Comparison of ENCODE assay signal across 12 cellular contexts in genomic region chr14:98513558-98513957, GRCh38.
DNase-seq lines count a peak whose midpoint lies in the region; ATAC-seq and TF ChIP-seq lines count a peak whose summit lies in the region.
"Had no signal": no experiment of that assay in that cellular context is flagged by ENCODE, and none has a peak within 500 bp of the region (broad histone marks: within the 10 kb centered on the region; RNA-seq: fewer than 3 reads in every experiment).

No MANE protein-coding gene starts in this region.

- no peak for DNase-seq in activated naive CD8-positive, alpha-beta T cell treated with anti-CD3 and anti-CD28 coated beads for 36 hours
- DNase-seq in T-helper 17 cell = no peak
- peak; percentile 66 for DNase-seq in esophagus muscularis mucosa (ENCODE audit: extremely low spot score)
- DNase-seq in activated CD4-positive, alpha-beta T cell treated with anti-CD3 and anti-CD28 coated beads, Interleukin-2, amount 10 ng/mL, durations not matched to agents 24 days and 14 days = no peak
- no peak for DNase-seq in head of caudate nucleus
- DNase-seq: C1 segment of cervical spinal cord, DMS79, H9 had no signal

- WGBS in esophagus muscularis mucosa = 59% methylated on average over 3 of the region's 3 CpGs

- H3K36me3 ChIP-seq in esophagus muscularis mucosa = no peaks in the 10 kb centered on the region

- H3K36me3 Mint-ChIP-seq in activated naive CD8-positive, alpha-beta T cell = peaks cover 4% of the 10 kb centered on the region
- H3K36me3 Mint-ChIP-seq in activated naive CD8-positive, alpha-beta T cell treated with anti-CD3 and anti-CD28 coated beads for 36 hours = peaks cover 7% of the 10 kb centered on the region
- H3K36me3 Mint-ChIP-seq in T-helper 17 cell (ENCODE audit: low read depth) = no peaks in the 10 kb centered on the region
- peaks cover 3% of the 10 kb centered on the region for H3K36me3 Mint-ChIP-seq in activated CD4-positive, alpha-beta T cell treated with anti-CD3 and anti-CD28 coated beads, Interleukin-2, amount 10 ng/mL, durations not matched to agents 24 days and 14 days (ENCODE audit: low read depth)

- no peak for TF ChIP-seq CTCF in esophagus muscularis mucosa (IDR thresholded peaks at IDR 0.05)

- TF ChIP-seq EP300 in esophagus muscularis mucosa (IDR thresholded peaks at IDR 0.05) = no peak

- peaks cover 10% of the 10 kb centered on the region for H3K9me3 Mint-ChIP-seq in activated naive CD8-positive, alpha-beta T cell (ENCODE audit: low read depth)
- peaks cover 4% of the 10 kb centered on the region for H3K9me3 Mint-ChIP-seq in activated naive CD8-positive, alpha-beta T cell treated with anti-CD3 and anti-CD28 coated beads for 36 hours
- peaks cover 4% of the 10 kb centered on the region for H3K9me3 Mint-ChIP-seq in activated CD4-positive, alpha-beta T cell treated with anti-CD3 and anti-CD28 coated beads, Interleukin-2, amount 10 ng/mL, durations not matched to agents 24 days and 14 days
- H3K9me3 Mint-ChIP-seq: GM23338, H9 had no signal

- H3K27ac ChIP-seq in esophagus muscularis mucosa (replicated peaks in 1 of 4) = no peak overlapping the region

- no peak overlapping the region for H3K4me3 Mint-ChIP-seq in activated naive CD8-positive, alpha-beta T cell
- no peak overlapping the region for H3K4me3 Mint-ChIP-seq in activated naive CD8-positive, alpha-beta T cell treated with anti-CD3 and anti-CD28 coated beads for 36 hours
- H3K4me3 Mint-ChIP-seq in T-helper 17 cell = no peak overlapping the region
- H3K4me3 Mint-ChIP-seq in activated CD4-positive, alpha-beta T cell treated with anti-CD3 and anti-CD28 coated beads, Interleukin-2, amount 10 ng/mL, durations not matched to agents 24 days and 14 days = no peak overlapping the region
- H3K4me3 Mint-ChIP-seq: B cell, GM23338, H9 had no signal

- no peak for TF ChIP-seq POLR2A in esophagus muscularis mucosa (IDR thresholded peaks at IDR 0.05; ENCODE audit: low read depth)

- no peaks in the 10 kb centered on the region for H3K27me3 Mint-ChIP-seq in activated naive CD8-positive, alpha-beta T cell
- no peaks in the 10 kb centered on the region for H3K27me3 Mint-ChIP-seq in activated naive CD8-positive, alpha-beta T cell treated with anti-CD3 and anti-CD28 coated beads for 36 hours
- no peaks in the 10 kb centered on the region for H3K27me3 Mint-ChIP-seq in T-helper 17 cell
- H3K27me3 Mint-ChIP-seq in activated CD4-positive, alpha-beta T cell treated with anti-CD3 and anti-CD28 coated beads, Interleukin-2, amount 10 ng/mL, durations not matched to agents 24 days and 14 days = peaks cover 2% of the 10 kb centered on the region
- H3K27me3 Mint-ChIP-seq: B cell had no signal

- peaks cover 2% of the 10 kb centered on the region for H3K9me3 ChIP-seq in T-helper 17 cell (ENCODE audit: control insufficient read depth, low read length, poor library complexity, severe bottlenecking)
- H3K9me3 ChIP-seq in esophagus muscularis mucosa = no peaks in the 10 kb centered on the region

- intact Hi-C loops in esophagus muscularis mucosa (cut with DNase I) (no loop called here), head of caudate nucleus (cut with DNase I) (no loop called here)
- intact Hi-C loops in activated CD4-positive, alpha-beta T cell treated with anti-CD3 and anti-CD28 coated beads, Interleukin-2, amount 10 ng/mL, durations not matched to agents 24 days and 14 days (cut with micrococcal nuclease) = no loop called here

- no peak for ATAC-seq in T-helper 17 cell
- ATAC-seq in HG03159 (IDR thresholded peaks at IDR 0.05; ENCODE audit: unreplicated experiment) = no peak

- H3K27ac Mint-ChIP-seq in activated naive CD8-positive, alpha-beta T cell = peak overlapping the region; percentile 11
- H3K27ac Mint-ChIP-seq in activated naive CD8-positive, alpha-beta T cell treated with anti-CD3 and anti-CD28 coated beads for 36 hours = no peak overlapping the region
- H3K27ac Mint-ChIP-seq in T-helper 17 cell = peak overlapping the region; percentile 16
- H3K27ac Mint-ChIP-seq in activated CD4-positive, alpha-beta T cell treated with anti-CD3 and anti-CD28 coated beads, Interleukin-2, amount 10 ng/mL, durations not matched to agents 24 days and 14 days = no peak overlapping the region
- H3K27ac Mint-ChIP-seq: B cell, GM23338 had no signal

- H3K4me1 Mint-ChIP-seq in activated naive CD8-positive, alpha-beta T cell (ENCODE audit: low read depth) = peaks cover 35% of the 10 kb centered on the region
- peaks cover 31% of the 10 kb centered on the region for H3K4me1 Mint-ChIP-seq in activated naive CD8-positive, alpha-beta T cell treated with anti-CD3 and anti-CD28 coated beads for 36 hours
- peaks cover 7% of the 10 kb centered on the region for H3K4me1 Mint-ChIP-seq in T-helper 17 cell
- peaks cover 32% of the 10 kb centered on the region for H3K4me1 Mint-ChIP-seq in activated CD4-positive, alpha-beta T cell treated with anti-CD3 and anti-CD28 coated beads, Interleukin-2, amount 10 ng/mL, durations not matched to agents 24 days and 14 days
- H3K4me1 Mint-ChIP-seq: B cell had no signal

- H3K27me3 ChIP-seq in esophagus muscularis mucosa = peaks cover 0 to 11% (median 0%) of the 10 kb centered on the region in 4 donors

- no peak overlapping the region for H3K4me3 ChIP-seq in esophagus muscularis mucosa
- H3K4me3 ChIP-seq: GM23338 had no signal

- H3K4me1 ChIP-seq in esophagus muscularis mucosa = peaks cover 0 to 12% (median 6%) of the 10 kb centered on the region in 4 donors

Comparison
In these comparisons a context has a peak if more than half of its experiments do, and no peak if none do; other contexts are left out.
1. H3K27ac Mint-ChIP-seq: peak in activated naive CD8-positive, alpha-beta T cell (single experiment) and T-helper 17 cell (single experiment); none in activated naive CD8-positive, alpha-beta T cell treated with anti-CD3 and anti-CD28 coated beads for 36 hours (single experiment) and activated CD4-positive, alpha-beta T cell treated with anti-CD3 and anti-CD28 coated beads, Interleukin-2, amount 10 ng/mL, durations not matched to agents 24 days and 14 days (single experiment).